Comparison of ENCODE assay signal across 9 cellular contexts in the genomic region with DNA sequence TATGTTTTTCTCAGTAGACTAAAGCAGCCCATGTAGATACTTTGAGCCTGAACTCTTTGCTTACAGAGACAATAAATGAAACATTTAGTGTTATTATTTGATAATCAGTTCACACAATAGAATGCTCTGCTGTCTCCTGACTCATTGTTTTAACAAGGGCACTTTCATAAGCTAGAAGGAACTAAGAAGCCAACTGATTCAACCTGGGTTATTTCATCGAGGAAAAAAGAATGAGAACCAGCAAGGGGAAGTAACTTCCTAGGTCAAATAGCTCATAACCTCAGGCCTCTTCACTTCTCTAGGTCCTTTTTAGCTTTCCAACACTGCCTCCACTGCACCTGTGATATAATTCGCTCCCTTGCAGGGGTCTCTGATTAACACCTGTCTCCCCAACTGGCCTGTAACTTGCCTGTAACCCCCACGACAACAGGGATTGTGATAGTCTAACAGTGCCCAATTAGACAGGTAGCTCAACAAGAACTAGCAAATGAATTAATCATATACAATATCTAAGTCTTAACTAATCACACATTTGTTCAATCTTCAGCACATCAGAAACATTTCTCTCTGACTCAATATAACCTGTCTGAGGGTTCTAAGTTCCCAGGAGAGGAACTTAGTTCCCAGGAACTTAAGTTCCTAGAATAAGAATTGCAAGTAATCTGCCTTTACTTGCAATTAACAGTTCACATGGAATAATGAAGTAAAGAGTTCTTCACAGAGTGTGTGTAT. TPM values are rescaled to one million over a fixed set of nuclear protein-coding genes. Genes with fewer than 3 reads are reported as not detected.
DNase-seq lines count a peak whose midpoint lies in the region; ATAC-seq and TF ChIP-seq lines count a peak whose summit lies in the region.
"Had no signal": no experiment of that assay in that cellular context is flagged by ENCODE, and none has a peak within 500 bp of the region (broad histone marks: within the 10 kb centered on the region; RNA-seq: fewer than 3 reads in every experiment).

No MANE protein-coding gene starts in this region.

- H3K27ac ChIP-seq in ACC112 (ENCODE audit: low read depth, low read length) (peak overlapping the region; percentile 46), IMR-90 (ENCODE audit: insufficient read depth, low read length) (no peak overlapping the region)

- H2BK20ac ChIP-seq in IMR-90 (ENCODE audit: low read depth, low read length): no peak overlapping the region

- dilution Hi-C loops in IMR-90 (cut with HindIII; ENCODE audit: low sequenced_read_pairs, unreplicated experiment): no loop called here

- no peak overlapping the region for H4K8ac ChIP-seq in IMR-90 (ENCODE audit: low read depth in 2 of 2, low read length in 2 of 2)

- H3K9me3 ChIP-seq in IMR-90 (ENCODE audit: control insufficient read depth, insufficient read depth, low read length): no peaks in the 10 kb centered on the region

- no peak overlapping the region for H2AK9ac ChIP-seq in IMR-90 (replicated peaks; ENCODE audit: low read depth, low read length, poor library complexity)

- H3K4ac ChIP-seq in IMR-90 (ENCODE audit: low read depth, low read length): no peak overlapping the region

- CTCF ChIA-PET in IMR-90 (lab: Yijun Ruan, JAX): no interaction called here
- CTCF ChIA-PET in activated CD4-positive, alpha-beta memory T cell treated with anti-CD3 and anti-CD28 coated beads for 36 hours (lab: Charles Lee): interaction anchor here (0.6 to 1.5 kb wide), 7 partner anchors 9 to 735 kb away, joined by 3 to 5 read pairs (median 3); no protein-coding TSS in a partner anchor

- peaks cover 12 to 33% of the 10 kb centered on the region in 2 experiments; a peak in 3 of 4 replicates for H3K79me1 ChIP-seq in IMR-90 (ENCODE audit: low read depth in 1 of 2, low read length in 2 of 2)

- H4K20me1 ChIP-seq in IMR-90 (ENCODE audit: insufficient read depth, low read length): no peaks in the 10 kb centered on the region

- H4K5ac ChIP-seq in IMR-90 (ENCODE audit: low read depth, low read length): no peak overlapping the region

- no peaks in the 10 kb centered on the region for H3K9me3 Mint-ChIP-seq in activated CD4-positive, alpha-beta memory T cell treated with anti-CD3 and anti-CD28 coated beads for 36 hours

- H3K27me3 ChIP-seq in ACC112 (ENCODE audit: insufficient read depth, low read length) (no peaks in the 10 kb centered on the region), IMR-90 (ENCODE audit: control insufficient read depth, insufficient read depth, low read length) (no peaks in the 10 kb centered on the region)

- ATAC-seq in IMR-90 (ENCODE audit: low read depth): no peak
- no peak for ATAC-seq in GM19324 (IDR thresholded peaks at IDR 0.05; ENCODE audit: low FRiP score, unreplicated experiment)

- 92% methylated on average over 2 of the region's 3 CpGs; no CpG with 5 or more reads in 1 of the 2 experiments for WGBS in IMR-90 (ENCODE audit: extremely low coverage in 2 of 2, insufficient read length in 1 of 2), 2 experiments

- H2BK15ac ChIP-seq in IMR-90 (ENCODE audit: low read depth, low read length): no peak overlapping the region

- TF ChIP-seq POLR2A in IMR-90 (IDR thresholded peaks at IDR 0.05; ENCODE audit: low read depth, low read length): no peak

- no peaks in the 10 kb centered on the region for H3K36me3 Mint-ChIP-seq in activated CD4-positive, alpha-beta memory T cell treated with anti-CD3 and anti-CD28 coated beads for 36 hours

- H3K56ac ChIP-seq in IMR-90 (ENCODE audit: extremely low read depth, insufficient read depth, low read length): no peak overlapping the region

- H3K23ac ChIP-seq in IMR-90 (ENCODE audit: low read depth, low read length): no peak overlapping the region

- intact Hi-C loops in IMR-90 (cut with micrococcal nuclease): no loop called here
- intact Hi-C loops in activated CD4-positive, alpha-beta memory T cell treated with anti-CD3 and anti-CD28 coated beads for 36 hours (cut with micrococcal nuclease): no loop called here

- no peaks in the 10 kb centered on the region for H3K27me3 Mint-ChIP-seq in activated CD4-positive, alpha-beta memory T cell treated with anti-CD3 and anti-CD28 coated beads for 36 hours

- no peak overlapping the region for H3K4me2 ChIP-seq in IMR-90 (ENCODE audit: low read depth, low read length)

- H3K79me2 ChIP-seq in ACC112 (ENCODE audit: control insufficient read depth, insufficient read depth, low read length, unreplicated experiment): no peaks in the 10 kb centered on the region

- no peak for TF ChIP-seq RAD21 in IMR-90 (IDR thresholded peaks at IDR 0.05; ENCODE audit: low read length)

- no peaks in the 10 kb centered on the region for H3K36me3 ChIP-seq in ACC112 (ENCODE audit: insufficient read depth, low read length)
- H3K36me3 ChIP-seq in IMR-90 (ENCODE audit: control insufficient read depth, insufficient read depth, low read length): peaks cover 6% of the 10 kb centered on the region; the same call in 1 of the 2 replicates

- H2AFZ ChIP-seq in ACC112 (ENCODE audit: low read length, unreplicated experiment) (no peak overlapping the region), IMR-90 (replicated peaks; ENCODE audit: low read length, poor library complexity) (no peak overlapping the region)

- no peak overlapping the region for H3K14ac ChIP-seq in IMR-90 (replicated peaks; ENCODE audit: low read depth, low read length)

- no peak overlapping the region for H3K4me3 Mint-ChIP-seq in activated CD4-positive, alpha-beta memory T cell treated with anti-CD3 and anti-CD28 coated beads for 36 hours

- peaks cover 37% of the 10 kb centered on the region for H3K4me1 Mint-ChIP-seq in activated CD4-positive, alpha-beta memory T cell treated with anti-CD3 and anti-CD28 coated beads for 36 hours (ENCODE audit: low read depth)

- no peak overlapping the region for H3K9ac ChIP-seq in IMR-90 (ENCODE audit: low read depth, low read length)

- no peak overlapping the region for H3K18ac ChIP-seq in IMR-90 (ENCODE audit: low read depth, low read length)

- POLR2A ChIA-PET in IMR-90 (lab: Charles Lee; ENCODE audit: unreplicated experiment): interaction anchor here (0.6 kb wide), 1 partner anchor 56 kb away, joined by 3 read pairs; no protein-coding TSS in a partner anchor
- POLR2A ChIA-PET in activated CD4-positive, alpha-beta memory T cell treated with anti-CD3 and anti-CD28 coated beads for 36 hours (lab: Charles Lee): interaction anchor here (1.3 to 1.5 kb wide), 2 partner anchors 18 to 35 kb away, joined by 4 to 7 read pairs; partner anchors contain the start of gene RFFL

- H3K4me1 ChIP-seq in ACC112 (ENCODE audit: control insufficient read depth, insufficient read depth, low read length, unreplicated experiment): peaks cover 15% of the 10 kb centered on the region
- H3K4me1 ChIP-seq in IMR-90 (ENCODE audit: control insufficient read depth, insufficient read depth, low read length): peaks cover 2% of the 10 kb centered on the region; the same call in 1 of the 2 replicates

- BruUV-seq in IMR-90 (replicated peaks; lab: Mats Ljungman, UMichigan): no TSS peak

- H3K9me1 ChIP-seq in IMR-90 (ENCODE audit: insufficient read depth, low read length): peaks cover 11% of the 10 kb centered on the region

- DNase-seq in IMR-90 (peak; percentile 24), kidney tubule cell (ENCODE audit: low spot score) (peak; percentile 48), G401 (ENCODE audit: low spot score) (no peak), iPS-NIHi7 (ENCODE audit: extremely low spot score) (no peak), globus pallidus (ENCODE audit: low spot score) (no peak)
- no peak for DNase-seq in activated CD4-positive, alpha-beta memory T cell treated with anti-CD3 and anti-CD28 coated beads for 36 hours
- DNase-seq: trophoblast cell had no signal

- TF ChIP-seq CTCF in IMR-90 (conservative IDR thresholded peaks at IDR 0.05; ENCODE audit: low read depth, low read length): no peak

- H3K4me3 ChIP-seq in ACC112 (ENCODE audit: low read depth, low read length) (no peak overlapping the region), IMR-90 (ENCODE audit: insufficient read depth, low read depth, low read length) (no peak overlapping the region)

- H4K91ac ChIP-seq in IMR-90 (ENCODE audit: insufficient read depth, low read depth, low read length): no peak overlapping the region

- H2BK120ac ChIP-seq in IMR-90 (ENCODE audit: low read depth, low read length): no peak overlapping the region

- in situ Hi-C loops in IMR-90 (cut with MboI; ENCODE audit: low sequenced_read_pairs) (no loop called here), G401 (cut with HindIII; ENCODE audit: low sequenced_read_pairs) (no loop called here)

- no peak overlapping the region for H2AK5ac ChIP-seq in IMR-90 (ENCODE audit: low read depth, low read length)

- H3K27ac Mint-ChIP-seq in activated CD4-positive, alpha-beta memory T cell treated with anti-CD3 and anti-CD28 coated beads for 36 hours: peak overlapping the region; percentile 75

- no peak overlapping the region for H2BK5ac ChIP-seq in IMR-90 (ENCODE audit: low read depth, low read length, poor library complexity, severe bottlenecking)

TF ChIP-seq in IMR-90, 13 proteins besides CTCF, POLR2A, EP300 and RAD21:
- TF ChIP-seq SMC3 (IDR thresholded peaks at IDR 0.05; ENCODE audit: low read depth, low read length) (no peak), BHLHE40 (IDR thresholded peaks at IDR 0.05; ENCODE audit: low read depth, low read length) (no peak)
TF ChIP-seq in IMR-90: peak in this region for 0.

RNA-seq across cellular contexts. Expression of gene RFFL, which starts 34.8 kb away (rescaled TPM):
- total RNA-seq in IMR-90 (2012; rRNA removed): 19.2 and 20.8 TPM in 2 replicates
- 9.9 and 11.6 TPM in 2 replicates for polyA plus RNA-seq in IMR-90 (2012; rRNA removed)
- 6.0 and 9.6 TPM in 2 replicates for polyA plus RNA-seq in IMR-90 (2012; cell fraction: cytosol; rRNA removed)
- polyA plus RNA-seq in IMR-90 (2012; cell fraction: nucleus; rRNA removed; ENCODE audit: low replicate concordance): 9.5 and 13.1 TPM in 2 replicates
- 10 to 100 TPM; 30.5 to 32.8 TPM for total RNA-seq in activated CD4-positive, alpha-beta memory T cell treated with anti-CD3 and anti-CD28 coated beads for 36 hours
- 6.5 and 13.0 TPM in 2 replicates for total RNA-seq in G401 (2014; rRNA removed; shearing (Covaris generic))

RNA-seq across cellular contexts. Expression of gene LIG3, which starts 48.4 kb away (rescaled TPM):
- 35.8 and 41.9 TPM in 2 replicates for total RNA-seq in IMR-90 (2012; rRNA removed)
- 28.3 and 36.4 TPM in 2 replicates for polyA plus RNA-seq in IMR-90 (2012; rRNA removed)
- polyA plus RNA-seq in IMR-90 (2012; cell fraction: cytosol; rRNA removed): 18.8 and 24.6 TPM in 2 replicates
- 34.5 and 61.5 TPM in 2 replicates for polyA plus RNA-seq in IMR-90 (2012; cell fraction: nucleus; rRNA removed; ENCODE audit: low replicate concordance)
- total RNA-seq in activated CD4-positive, alpha-beta memory T cell treated with anti-CD3 and anti-CD28 coated beads for 36 hours: 10 to 100 TPM; 48.3 to 48.7 TPM
- total RNA-seq in G401 (2014; rRNA removed; shearing (Covaris generic)): 38.8 and 49.3 TPM in 2 replicates

Comparison
In these comparisons a context has a peak if more than half of its experiments do, and no peak if none do; other contexts are left out.
1. DNase-seq: peak in IMR-90 (single experiment) and kidney tubule cell (single experiment); none in activated CD4-positive, alpha-beta memory T cell treated with anti-CD3 and anti-CD28 coated beads for 36 hours (single experiment), G401 (single experiment), iPS-NIHi7 (single experiment) and globus pallidus (single experiment).